In the genomic region with DNA sequence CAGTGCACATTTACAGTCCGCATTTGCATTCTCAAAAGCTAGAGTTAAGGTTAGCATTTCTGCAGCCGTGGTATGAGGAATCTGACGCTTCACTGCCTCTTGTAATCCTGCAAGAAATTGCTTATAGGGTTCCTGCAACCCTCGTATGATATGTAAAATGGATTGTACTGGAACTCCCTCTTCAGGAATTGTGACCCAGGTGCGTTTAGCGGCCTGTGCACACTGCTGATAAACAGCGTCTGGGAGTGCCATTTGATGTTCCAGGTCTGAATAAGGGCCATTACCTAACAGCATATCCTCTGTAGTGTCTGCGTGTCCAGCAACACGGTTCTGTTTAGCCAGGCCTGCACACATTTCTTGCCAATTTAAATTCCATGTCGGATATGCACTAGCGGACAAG, we compare ENCODE assay signal across 15 cellular contexts. TPM values are rescaled to one million over a fixed set of nuclear protein-coding genes. Genes with fewer than 3 reads are reported as not detected.
DNase-seq lines count a peak whose midpoint lies in the region; ATAC-seq, FAIRE-seq and TF ChIP-seq lines count a peak whose summit lies in the region.
"Had no signal": no experiment of that assay in that cellular context is flagged by ENCODE, and none has a peak within 500 bp of the region (broad histone marks: within the 10 kb centered on the region; RNA-seq: fewer than 3 reads in every experiment).

No MANE protein-coding gene starts in this region.

- H3K9me3 ChIP-seq in HepG2 (ENCODE audit: low read length) (no peaks in the 10 kb centered on the region), right lobe of liver (no peaks in the 10 kb centered on the region), stomach (peaks cover 0 to 8% (median 4%) of the 10 kb centered on the region in 4 donors), prostate gland (no peaks in the 10 kb centered on the region)
- H3K9me3 ChIP-seq: HAP-1 had no signal

- H3K4me3 ChIP-seq in HepG2 (replicated peaks in 1 of 3; ENCODE audit: insufficient read depth in 1 of 3, low read depth in 2 of 3, low read length in 3 of 3) = no peak overlapping the region
- no peak overlapping the region for H3K4me3 ChIP-seq in right lobe of liver
- H3K4me3 ChIP-seq in stomach = no peak overlapping the region
- H3K4me3 ChIP-seq in prostate gland = no peak overlapping the region
- H3K4me3 ChIP-seq: HAP-1 had no signal

- DNase-seq in HepG2 (ENCODE audit: low spot score) = no peak
- no peak for DNase-seq in right lobe of liver
- peak; percentile 79 for DNase-seq in left kidney (ENCODE audit: low read depth, low spot score)
- DNase-seq in stomach = no peak
- no peak for DNase-seq in urothelium cell line (ENCODE audit: low spot score)
- no peak for DNase-seq in prostate gland (ENCODE audit: low spot score)
- no peak for DNase-seq in sciatic nerve (ENCODE audit: low spot score)
- DNase-seq: CD4-positive, alpha-beta memory T cell; IMR-90; MV-4-11; NCI-H1417 treated with DMSO at 0.1 percent for 48 hours; NCI-H2081; NCI-H345 had no signal

- H4K20me1 ChIP-seq in HepG2 (ENCODE audit: insufficient read depth, low read length) = no peaks in the 10 kb centered on the region

- no peak overlapping the region for H3K27ac ChIP-seq in HepG2 (ENCODE audit: extremely low read length, insufficient read depth, low read length)
- H3K27ac ChIP-seq in right lobe of liver = no peak overlapping the region
- H3K27ac ChIP-seq in VCaP = peak overlapping the region; percentile 16; the same call in 1 of the 2 replicates
- H3K27ac ChIP-seq in stomach = no peak overlapping the region
- H3K27ac ChIP-seq in prostate gland = no peak overlapping the region

- TF ChIP-seq EP300 in HepG2 (IDR thresholded peaks at IDR 0.05; ENCODE audit: low read depth in 2 of 2, low read length in 2 of 2) (no peak), HepG2 (CRISPR knock-in tag; IDR thresholded peaks at IDR 0.05; ENCODE audit: borderline replicate concordance) (no peak), stomach (IDR thresholded peaks at IDR 0.05) (no peak)

- peak; percentile 58 for ATAC-seq in HepG2
- ATAC-seq in right lobe of liver = no peak
- no peak for ATAC-seq in sciatic nerve

- WGBS in HepG2 (ENCODE audit: low lambda C conversion rate) = 44% methylated on average over 11 of the region's 11 CpGs
- 73% methylated on average over 11 of the region's 11 CpGs for WGBS in right lobe of liver (ENCODE audit: insufficient coverage, low coverage, low lambda C conversion rate, missing lambda C conversion rate)
- WGBS in stomach, 5 donors = 65 to 83% (median 72%) methylated on average over 11 of the region's 11 CpGs
- 47% methylated on average over 11 of the region's 11 CpGs for WGBS in prostate gland

- H2AFZ ChIP-seq in HepG2 (ENCODE audit: low read length) = no peak overlapping the region

- TF ChIP-seq POLR2A in HepG2 (IDR thresholded peaks at IDR 0.05; ENCODE audit: insufficient read depth in 1 of 2, low read depth in 2 of 2, low read length in 2 of 2) (no peak), right lobe of liver (IDR thresholded peaks at IDR 0.05) (no peak), stomach (IDR thresholded peaks at IDR 0.05) (no peak), prostate gland (IDR thresholded peaks at IDR 0.05) (no peak)

- no peak for TF ChIP-seq RAD21 in HepG2 (CRISPR knock-in tag; IDR thresholded peaks at IDR 0.05)

- H3K79me2 ChIP-seq in HepG2 (ENCODE audit: insufficient read depth, low read length) = no peaks in the 10 kb centered on the region

- H3K4me1 ChIP-seq in HepG2 (ENCODE audit: insufficient read depth, low read length) (no peaks in the 10 kb centered on the region), right lobe of liver (no peaks in the 10 kb centered on the region), stomach (peaks cover 0 to 6% (median 0%) of the 10 kb centered on the region in 4 donors), prostate gland (replicated peaks) (no peaks in the 10 kb centered on the region)
- H3K4me1 ChIP-seq: HAP-1 had no signal

- intact Hi-C loops in HepG2 (cut with micrococcal nuclease; ENCODE audit: unreplicated experiment) (loop anchor here (1.0 kb wide), 1 partner anchor 159 kb away; no protein-coding TSS in a partner anchor), right lobe of liver (cut with DNase I) (no loop called here), stomach (cut with DNase I; ENCODE audit: low total_unique reads) (no loop called here), prostate gland (cut with DNase I) (no loop called here), sciatic nerve (cut with DNase I) (no loop called here)

- in situ Hi-C loops in HepG2 (cut with HindIII; ENCODE audit: extremely low pct_ligation_motif_present, low pct_unique_long_range_greater_than_20kb) = no loop called here

- CTCF ChIA-PET in HepG2 (lab: Yijun Ruan, JAX; ENCODE audit: low intra/inter-chr PET ratio, low total read pairs) = interaction anchor here (0.6 kb wide), 1 partner anchor 162 kb away, joined by 3 read pairs; no protein-coding TSS in a partner anchor

- H3K27me3 ChIP-seq in HepG2 (ENCODE audit: control insufficient read depth in 1 of 2, insufficient read depth in 2 of 2, low read length in 2 of 2) (peaks cover 0 to 9% of the 10 kb centered on the region in 2 experiments; a peak in 2 of 5 replicates), right lobe of liver (no peaks in the 10 kb centered on the region), stomach (no peaks in the 10 kb centered on the region), prostate gland (replicated peaks; ENCODE audit: insufficient read depth) (no peaks in the 10 kb centered on the region)

- no peak overlapping the region for H3K9ac ChIP-seq in HepG2 (ENCODE audit: insufficient read depth, low read depth, low read length)

- no peak overlapping the region for H3K4me2 ChIP-seq in HepG2 (ENCODE audit: low read depth, low read length)

- TF ChIP-seq CTCF in HepG2 (CRISPR knock-in tag; IDR thresholded peaks at IDR 0.05) = peak; percentile 40; the same call in 1 of the 2 replicates
- TF ChIP-seq CTCF in right lobe of liver (IDR thresholded peaks at IDR 0.05) = no peak
- peak; percentile 69 for TF ChIP-seq CTCF in VCaP (conservative IDR thresholded peaks at IDR 0.05)
- TF ChIP-seq CTCF in stomach (IDR thresholded peaks at IDR 0.05) = no peak
- no peak for TF ChIP-seq CTCF in prostate gland (IDR thresholded peaks at IDR 0.05)

- POLR2A ChIA-PET in HepG2 (lab: Yijun Ruan, JAX) = no interaction called here

- FAIRE-seq in HepG2 (lab: Jason Lieb, UNC) (no peak), urothelium cell line (lab: Jason Lieb, UNC) (no peak)

- H3K36me3 ChIP-seq in HepG2 (replicated peaks in 1 of 2; ENCODE audit: control insufficient read depth in 1 of 2, insufficient read depth in 2 of 2, low read length in 2 of 2) = no peaks in the 10 kb centered on the region
- H3K36me3 ChIP-seq in right lobe of liver = no peaks in the 10 kb centered on the region
- H3K36me3 ChIP-seq in stomach = no peaks in the 10 kb centered on the region
- H3K36me3 ChIP-seq in prostate gland = no peaks in the 10 kb centered on the region
- H3K36me3 ChIP-seq: HAP-1 had no signal

- no TSS peak for BruUV-seq in HepG2 (replicated peaks; lab: Mats Ljungman, UMichigan)

TF ChIP-seq in HepG2, 621 proteins besides CTCF, POLR2A, EP300 and RAD21 (continues in another document):
- TF ChIP-seq, protein P1, sequence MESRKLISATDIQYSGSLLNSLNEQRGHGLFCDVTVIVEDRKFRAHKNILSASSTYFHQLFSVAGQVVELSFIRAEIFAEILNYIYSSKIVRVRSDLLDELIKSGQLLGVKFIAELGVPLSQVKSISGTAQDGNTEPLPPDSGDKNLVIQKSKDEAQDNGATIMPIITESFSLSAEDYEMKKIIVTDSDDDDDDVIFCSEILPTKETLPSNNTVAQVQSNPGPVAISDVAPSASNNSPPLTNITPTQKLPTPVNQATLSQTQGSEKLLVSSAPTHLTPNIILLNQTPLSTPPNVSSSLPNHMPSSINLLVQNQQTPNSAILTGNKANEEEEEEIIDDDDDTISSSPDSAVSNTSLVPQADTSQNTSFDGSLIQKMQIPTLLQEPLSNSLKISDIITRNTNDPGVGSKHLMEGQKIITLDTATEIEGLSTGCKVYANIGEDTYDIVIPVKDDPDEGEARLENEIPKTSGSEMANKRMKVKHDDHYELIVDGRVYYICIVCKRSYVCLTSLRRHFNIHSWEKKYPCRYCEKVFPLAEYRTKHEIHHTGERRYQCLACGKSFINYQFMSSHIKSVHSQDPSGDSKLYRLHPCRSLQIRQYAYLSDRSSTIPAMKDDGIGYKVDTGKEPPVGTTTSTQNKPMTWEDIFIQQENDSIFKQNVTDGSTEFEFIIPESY (CRISPR knock-in tag; IDR thresholded peaks at IDR 0.05) = peak; percentile 78; the same call in 1 of the 2 replicates
- TF ChIP-seq NFYC (CRISPR knock-in tag; IDR thresholded peaks at IDR 0.05) (no peak), CREB1 (IDR thresholded peaks at IDR 0.05) (no peak), CREB1 (CRISPR knock-in tag; IDR thresholded peaks at IDR 0.05) (no peak)

RNA-seq across cellular contexts. Expression of a gene that starts 42.5 kb away (rescaled TPM):
- total RNA-seq in HepG2 (2016; rRNA removed; fragmentation: Illumina TruSeq; extraction: Trizol) = 0.29 and 0.55 TPM in 2 replicates
- total RNA-seq in HepG2 (2016; cell fraction: cytosol; rRNA removed; fragmentation: Illumina TruSeq; extraction: Trizol; ENCODE audit: low read depth) = 0.18 TPM in 1 of 2 replicates, not detected in the other
- 0.13 and 0.50 TPM in 2 replicates for total RNA-seq in HepG2 (2016; cell fraction: insoluble cytoplasmic fraction; rRNA removed; fragmentation: Illumina TruSeq; extraction: Trizol)
- 0.31 and 0.43 TPM in 2 replicates for total RNA-seq in HepG2 (2016; cell fraction: membrane; rRNA removed; fragmentation: Illumina TruSeq; extraction: Trizol)
- 0.34 and 0.37 TPM in 2 replicates for total RNA-seq in HepG2 (2016; cell fraction: nucleus; rRNA removed; fragmentation: Illumina TruSeq; extraction: Trizol)
- 0.34 and 0.69 TPM in 2 replicates for polyA plus RNA-seq in HepG2 (2011; rRNA removed)
- 0.49 and 0.50 TPM in 2 replicates for polyA plus RNA-seq in HepG2 (2011; cell fraction: cytosol; rRNA removed)
- 0.32 and 0.36 TPM in 2 replicates for polyA plus RNA-seq in HepG2 (2011; cell fraction: nucleus; rRNA removed)
- polyA plus RNA-seq in HepG2 (2012) = 0.12 and 0.47 TPM in 2 replicates
- polyA plus RNA-seq in HepG2 (2016; cell fraction: cytosol; fragmentation: Illumina TruSeq; extraction: Trizol; ENCODE audit: low read depth) = 0.08 TPM in 1 of 2 replicates, not detected in the other
- 0.19 and 0.26 TPM in 2 replicates for polyA plus RNA-seq in HepG2 (2016; cell fraction: insoluble cytoplasmic fraction; fragmentation: Illumina TruSeq; extraction: Trizol; ENCODE audit: low read depth)
- polyA plus RNA-seq in HepG2 (2016; cell fraction: membrane; fragmentation: Illumina TruSeq; extraction: Trizol; ENCODE audit: low read depth) = not detected in 2 replicates
- 0.74 and 1.00 TPM in 2 replicates for polyA plus RNA-seq in HepG2 (2016; cell fraction: nucleus; fragmentation: Illumina TruSeq; extraction: Trizol; ENCODE audit: insufficient read depth, low read depth)
- polyA minus RNA-seq in HepG2 (2011; rRNA and poly(A)+ RNA removed; ENCODE audit: low replicate concordance) = 1.2 and 180 TPM in 2 replicates
- not detected in 2 replicates for polyA minus RNA-seq in HepG2 (2011; cell fraction: cytosol; rRNA and poly(A)+ RNA removed)
- 0.39 TPM in 1 of 2 replicates, not detected in the other for polyA minus RNA-seq in HepG2 (2011; cell fraction: nucleus; rRNA and poly(A)+ RNA removed)
- 10 to 100 TPM in 2 of 6 experiments, 1 to 10 TPM in 4; 1.8 to 12.6 (median 6.9) TPM for total RNA-seq in right lobe of liver
- 10 to 100 TPM in 2 of 5 donors, 1 to 10 TPM in 2, not detected in 1; 1.2 to 42.6 (median 12.5) TPM for total RNA-seq in stomach
- 10 to 100 TPM in 2 of 3 donors, 1 to 10 TPM in 1; 9.3 to 20.6 (median 15.9) TPM for polyA plus RNA-seq in stomach
- total RNA-seq in prostate gland = 10 to 100 TPM; 20.9 to 27.2 TPM
- total RNA-seq in sciatic nerve = 39.8 TPM
- total RNA-seq: IMR-90 had no signal
- polyA plus RNA-seq: IMR-90 had no signal

Comparison
In these comparisons a context has a peak if more than half of its experiments do, and no peak if none do; other contexts are left out.
1. CTCF ChIP-seq: peak in HepG2 (single experiment) and VCaP (single experiment); none in right lobe of liver (0 of 4), stomach (0 of 7) and prostate gland (0 of 4).